ENCODE assay signal across 9 cellular contexts in genomic region chr4:575281-576141, GRCh38. TPM values are rescaled to one million over a fixed set of nuclear protein-coding genes. Genes with fewer than 3 reads are reported as not detected.
DNase-seq lines count a peak whose midpoint lies in the region; ATAC-seq, FAIRE-seq and TF ChIP-seq lines count a peak whose summit lies in the region.
"Had no signal": no experiment of that assay in that cellular context is flagged by ENCODE, and none has a peak within 500 bp of the region (broad histone marks: within the 10 kb centered on the region; RNA-seq: fewer than 3 reads in every experiment).

No MANE protein-coding gene starts in this region.

- H2AFZ ChIP-seq in mesenchymal stem cell (ENCODE audit: low read depth, low read length), result no peak overlapping the region

- H3K4ac ChIP-seq in mesenchymal stem cell (ENCODE audit: low read depth in 1 of 2, low read length in 2 of 2), result no peak overlapping the region

- no peak overlapping the region for H3K27ac Mint-ChIP-seq in endodermal cell

- no peak for TF ChIP-seq CTCF in endodermal cell (conservative IDR thresholded peaks at IDR 0.05)

- no peak overlapping the region for H4K91ac ChIP-seq in mesenchymal stem cell (ENCODE audit: low read length)

- H3K9ac ChIP-seq in endodermal cell (ENCODE audit: extremely low read depth, low read length, poor library complexity, severe bottlenecking) (no peak overlapping the region), mesenchymal stem cell (ENCODE audit: low read length) (no peak overlapping the region)

- intact Hi-C loops in aorta (cut with DNase I), result no loop called here

- no peak overlapping the region for H4K8ac ChIP-seq in mesenchymal stem cell (ENCODE audit: low read length)

- no peak overlapping the region for H2AK5ac ChIP-seq in mesenchymal stem cell (ENCODE audit: low read length, severe bottlenecking)

- H3K36me3 Mint-ChIP-seq in endodermal cell (ENCODE audit: low read depth), result no peaks in the 10 kb centered on the region

- peaks cover 9% of the 10 kb centered on the region for H3K4me1 Mint-ChIP-seq in endodermal cell

- H3K36me3 ChIP-seq in endodermal cell (ENCODE audit: control insufficient read depth, insufficient read depth, low read length) (no peaks in the 10 kb centered on the region), mesenchymal stem cell (ENCODE audit: control insufficient read depth in 1 of 2, insufficient read depth in 2 of 2, low read depth in 1 of 2, low read length in 2 of 2) (no peaks in the 10 kb centered on the region), aorta (ENCODE audit: control insufficient read depth in 1 of 2, insufficient read depth in 2 of 2, low read length in 1 of 2) (no peaks in the 10 kb centered on the region)

- no peak overlapping the region for H3K4me3 ChIP-seq in endodermal cell (ENCODE audit: low read length)
- H3K4me3 ChIP-seq in mesenchymal stem cell (ENCODE audit: insufficient read depth in 1 of 2, low read depth in 1 of 2, low read length in 2 of 2), result peak overlapping the region in 1 of 2 experiments; percentile 39
- no peak overlapping the region for H3K4me3 ChIP-seq in aorta (ENCODE audit: low read length in 2 of 2)

- no peak overlapping the region for H3K23ac ChIP-seq in mesenchymal stem cell (ENCODE audit: low read length in 2 of 2)

- H2BK15ac ChIP-seq in mesenchymal stem cell (ENCODE audit: low read depth, poor library complexity, severe bottlenecking), result no peak overlapping the region

- H2BK5ac ChIP-seq in mesenchymal stem cell (ENCODE audit: low read depth, low read length, poor library complexity, severe bottlenecking), result no peak overlapping the region

- H3K4me1 ChIP-seq in endodermal cell (ENCODE audit: control insufficient read depth, insufficient read depth, low read length), result peaks cover 7% of the 10 kb centered on the region
- peaks cover 25% of the 10 kb centered on the region for H3K4me1 ChIP-seq in mesenchymal stem cell (ENCODE audit: control insufficient read depth, insufficient read depth, low read depth, low read length)
- H3K4me1 ChIP-seq in aorta (ENCODE audit: control insufficient read depth in 1 of 2, insufficient read depth in 2 of 2, low read length in 2 of 2), result no peaks in the 10 kb centered on the region

- ATAC-seq in HG03442 (IDR thresholded peaks at IDR 0.05; ENCODE audit: unreplicated experiment) (no peak), aorta (ENCODE audit: low FRiP score) (no peak)

- no peaks in the 10 kb centered on the region for H3K9me3 Mint-ChIP-seq in endodermal cell

- no peak for TF ChIP-seq POLR2A in GM12892 (IDR thresholded peaks at IDR 0.05; ENCODE audit: low read depth, low read length)

- H3K27me3 ChIP-seq in endodermal cell (ENCODE audit: control insufficient read depth, insufficient read depth, low read length, poor library complexity, severe bottlenecking) (peaks cover 91% of the 10 kb centered on the region), mesenchymal stem cell (ENCODE audit: control insufficient read depth in 1 of 2, insufficient read depth in 1 of 2, low read length in 2 of 2) (peaks cover 72 to 73% of the 10 kb centered on the region in 2 experiments), aorta (ENCODE audit: control insufficient read depth in 1 of 2, insufficient read depth in 2 of 2, low read length in 1 of 2) (peaks cover 0 to 2% of the 10 kb centered on the region in 2 donors)

- no peak for FAIRE-seq in GM12892 (lab: Jason Lieb, UNC)
- FAIRE-seq: endometrium had no signal

- H3K18ac ChIP-seq in mesenchymal stem cell (ENCODE audit: low read depth in 1 of 2, low read length in 2 of 2), result no peak overlapping the region

- H2BK12ac ChIP-seq in mesenchymal stem cell (ENCODE audit: low read length in 2 of 2), result no peak overlapping the region

- H3K27me3 Mint-ChIP-seq in endodermal cell (ENCODE audit: insufficient read depth), result peaks cover 83% of the 10 kb centered on the region

- 1% methylated on average over 52 to 127 of the region's 127 CpGs for WGBS in endodermal cell (ENCODE audit: insufficient coverage in 1 of 2, insufficient read length in 1 of 2), 2 experiments
- WGBS in mesenchymal stem cell, result 1% methylated on average over 57 of the region's 127 CpGs
- WGBS in aorta, 2 donors, result 2% methylated on average over 63 to 127 of the region's 127 CpGs

- H3K9me3 ChIP-seq in endodermal cell (ENCODE audit: control insufficient read depth, low read length), result no peaks in the 10 kb centered on the region
- no peaks in the 10 kb centered on the region for H3K9me3 ChIP-seq in mesenchymal stem cell (ENCODE audit: control insufficient read depth, low read length)
- H3K9me3 ChIP-seq in aorta (ENCODE audit: control insufficient read depth, low read length), result no peaks in the 10 kb centered on the region

- no peaks in the 10 kb centered on the region for H3K79me1 ChIP-seq in mesenchymal stem cell (replicated peaks; ENCODE audit: low read length, poor library complexity, severe bottlenecking)

- H3K27ac ChIP-seq in endodermal cell (ENCODE audit: low read depth, low read length) (no peak overlapping the region), mesenchymal stem cell (ENCODE audit: low read length, poor library complexity, severe bottlenecking) (no peak overlapping the region), aorta (ENCODE audit: low read depth in 1 of 2, low read length in 2 of 2) (no peak overlapping the region)

- CTCF ChIA-PET in HEK293T (lab: Yijun Ruan, JAX), result no interaction called here

- no peak overlapping the region for H3K4me3 Mint-ChIP-seq in endodermal cell

- no peak overlapping the region for H3K14ac ChIP-seq in mesenchymal stem cell (ENCODE audit: low read length in 2 of 2)

- H2BK120ac ChIP-seq in mesenchymal stem cell (ENCODE audit: low read depth, low read length), result no peak overlapping the region

- POLR2A ChIA-PET in HEK293T (lab: Yijun Ruan, JAX), result interaction anchor here (3.2 kb wide), 1 partner anchor 11 kb away, joined by 11 read pairs; no protein-coding TSS in a partner anchor

- peak overlapping the region; percentile 65 for H3K4me2 ChIP-seq in mesenchymal stem cell (ENCODE audit: low read length, poor library complexity, severe bottlenecking)

- peak; percentile 88 for DNase-seq in AG20443 (ENCODE audit: low spot score)
- peak; percentile 59 for DNase-seq in HEK293T (ENCODE audit: extremely low spot score)
- peak; percentile 93 for DNase-seq in endodermal cell
- DNase-seq in mesenchymal stem cell, result peak; percentile 65
- no peak for DNase-seq in cerebellar nuclear complex (lab: John Stamatoyannopoulos, UW)
- no peak for DNase-seq in aorta
- DNase-seq in GM12892 (ENCODE audit: insufficient read length), result no peak

TF ChIP-seq in HEK293T, 16 proteins besides CTCF, POLR2A, EP300 and RAD21:
- TF ChIP-seq HDGF (IDR thresholded peaks at IDR 0.05; ENCODE audit: borderline replicate concordance) (no peak), FOXM1 (IDR thresholded peaks at IDR 0.05; ENCODE audit: borderline replicate concordance) (no peak), TARDBP (IDR thresholded peaks at IDR 0.05) (no peak), FOXA1 (IDR thresholded peaks at IDR 0.05) (no peak), FOXK2 (IDR thresholded peaks at IDR 0.05) (no peak), SUZ12 (IDR thresholded peaks at IDR 0.05) (no peak), BHLHE40 (IDR thresholded peaks at IDR 0.05; ENCODE audit: borderline replicate concordance) (no peak), ELF4 (IDR thresholded peaks at IDR 0.05) (no peak), NFRKB (IDR thresholded peaks at IDR 0.05) (no peak), ARNT (IDR thresholded peaks at IDR 0.05) (no peak), ZNF384 (IDR thresholded peaks at IDR 0.05) (no peak), L3MBTL2 (conservative IDR thresholded peaks at IDR 0.05) (no peak), SP1 (IDR thresholded peaks at IDR 0.05) (no peak), LEF1 (IDR thresholded peaks at IDR 0.05; ENCODE audit: borderline replicate concordance) (no peak), CTBP1 (IDR thresholded peaks at IDR 0.05; ENCODE audit: borderline replicate concordance) (no peak)
- TF ChIP-seq, protein P1, sequence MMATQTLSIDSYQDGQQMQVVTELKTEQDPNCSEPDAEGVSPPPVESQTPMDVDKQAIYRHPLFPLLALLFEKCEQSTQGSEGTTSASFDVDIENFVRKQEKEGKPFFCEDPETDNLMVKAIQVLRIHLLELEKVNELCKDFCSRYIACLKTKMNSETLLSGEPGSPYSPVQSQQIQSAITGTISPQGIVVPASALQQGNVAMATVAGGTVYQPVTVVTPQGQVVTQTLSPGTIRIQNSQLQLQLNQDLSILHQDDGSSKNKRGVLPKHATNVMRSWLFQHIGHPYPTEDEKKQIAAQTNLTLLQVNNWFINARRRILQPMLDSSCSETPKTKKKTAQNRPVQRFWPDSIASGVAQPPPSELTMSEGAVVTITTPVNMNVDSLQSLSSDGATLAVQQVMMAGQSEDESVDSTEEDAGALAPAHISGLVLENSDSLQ (IDR thresholded peaks at IDR 0.05), result no peak

RNA-seq across cellular contexts. Expression of gene TMEM271, which starts 0.6 kb away (rescaled TPM):
- not detected for total RNA-seq in endodermal cell
- polyA plus RNA-seq in endodermal cell (2013, experiment 1 of 2), result not detected
- not detected for polyA plus RNA-seq in endodermal cell (2013, experiment 2 of 2)
- not detected for polyA plus RNA-seq in mesenchymal stem cell (2013, experiment 1 of 2)
- polyA plus RNA-seq in mesenchymal stem cell (2013, experiment 2 of 2), result not detected
- total RNA-seq in aorta, result not detected
- not detected for polyA plus RNA-seq in aorta
- not detected for polyA plus RNA-seq in GM12892 (2012; ENCODE audit: missing spikeins)

RNA-seq across cellular contexts. Expression of gene PDE6B, which starts 49.9 kb away (rescaled TPM):
- 10 to 100 TPM; 12.4 to 14.6 TPM for total RNA-seq in endodermal cell
- 5.0 TPM for polyA plus RNA-seq in endodermal cell (2013, experiment 1 of 2)
- 2.4 TPM for polyA plus RNA-seq in endodermal cell (2013, experiment 2 of 2)
- polyA plus RNA-seq in mesenchymal stem cell (2013, experiment 1 of 2), result 1.3 TPM
- 0.97 TPM for polyA plus RNA-seq in mesenchymal stem cell (2013, experiment 2 of 2)
- total RNA-seq in aorta, result 1 to 10 TPM; 1.9 to 2.4 TPM
- 1 to 10 TPM; 1.1 to 4.0 TPM for polyA plus RNA-seq in aorta
- 1.0 TPM for polyA plus RNA-seq in GM12892 (2012; ENCODE audit: missing spikeins)

Comparison
In these comparisons a context has a peak if more than half of its experiments do, and no peak if none do; other contexts are left out.
1. DNase-seq: peak in AG20443 (single experiment), HEK293T (single experiment), endodermal cell (single experiment) and mesenchymal stem cell (single experiment); none in cerebellar nuclear complex (0 of 2), aorta (0 of 2) and GM12892 (single experiment).